Comparison of ENCODE assay signal across 10 cellular contexts in the genomic region with DNA sequence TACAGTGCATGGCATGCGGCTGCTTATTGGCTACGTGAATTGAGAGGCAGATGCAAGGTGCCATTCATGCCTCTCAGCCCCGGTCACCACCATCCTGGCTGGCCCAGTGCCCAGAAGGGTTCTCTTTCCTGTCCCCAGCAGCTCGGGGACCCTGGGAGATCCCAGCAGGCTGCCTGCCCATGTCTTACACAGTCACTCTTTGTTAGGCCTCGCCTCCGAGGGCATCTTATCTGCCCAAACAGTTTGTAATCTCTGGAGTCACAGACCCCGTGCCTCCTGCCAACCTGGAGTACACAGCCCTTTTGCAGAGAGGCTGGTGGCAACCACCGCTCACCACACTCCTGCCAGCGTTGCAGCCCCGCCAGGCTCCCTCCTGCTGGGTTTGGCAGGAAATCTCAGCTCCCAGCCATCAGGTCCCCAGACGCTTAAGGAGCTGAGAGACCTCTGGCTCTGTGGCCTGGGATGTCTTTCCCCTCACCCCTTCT. TPM values are rescaled to one million over a fixed set of nuclear protein-coding genes. Genes with fewer than 3 reads are reported as not detected.
A peak's percentile ranks its signal among the peaks of the same experiment; 100 is the strongest.
DNase-seq lines count a peak whose midpoint lies in the region; ATAC-seq and TF ChIP-seq lines count a peak whose summit lies in the region.
"Had no signal": no experiment of that assay in that cellular context is flagged by ENCODE, and none has a peak within 500 bp of the region (broad histone marks: within the 10 kb centered on the region; RNA-seq: fewer than 3 reads in every experiment).

No MANE protein-coding gene starts in this region.

- TF ChIP-seq EP300 in transverse colon (IDR thresholded peaks at IDR 0.05; ENCODE audit: low read depth), result no peak

- CTCF ChIA-PET in activated CD8-positive, alpha-beta memory T cell treated with anti-CD3 and anti-CD28 coated beads, Interleukin-2, amount 10 ng/mL, durations not matched to agents 7 days and 5 days (lab: Charles Lee), result no interaction called here

- H3K4me1 Mint-ChIP-seq in activated CD8-positive, alpha-beta memory T cell treated with anti-CD3 and anti-CD28 coated beads, Interleukin-2, amount 10 ng/mL, durations not matched to agents 7 days and 5 days, result peaks cover 5% of the 10 kb centered on the region

- no peak overlapping the region for H3K27ac ChIP-seq in RWPE2 (ENCODE audit: poor library complexity, severe bottlenecking)
- H3K27ac ChIP-seq in testis, result no peak overlapping the region
- H3K27ac ChIP-seq in transverse colon, result no peak overlapping the region

- H3K27ac Mint-ChIP-seq in activated CD8-positive, alpha-beta memory T cell treated with anti-CD3 and anti-CD28 coated beads, Interleukin-2, amount 10 ng/mL, durations not matched to agents 7 days and 5 days, result peak overlapping the region; percentile 49

- H3K9me3 Mint-ChIP-seq in activated CD8-positive, alpha-beta memory T cell treated with anti-CD3 and anti-CD28 coated beads, Interleukin-2, amount 10 ng/mL, durations not matched to agents 7 days and 5 days (ENCODE audit: low read depth), result no peaks in the 10 kb centered on the region

- H3K4me1 ChIP-seq in RWPE2 (ENCODE audit: insufficient read depth, poor library complexity, severe bottlenecking) (no peaks in the 10 kb centered on the region), testis (peaks cover 26% of the 10 kb centered on the region), transverse colon (no peaks in the 10 kb centered on the region)

- no peak for DNase-seq in activated CD8-positive, alpha-beta memory T cell treated with anti-CD3 and anti-CD28 coated beads, Interleukin-2, amount 10 ng/mL, durations not matched to agents 7 days and 5 days
- DNase-seq in activated CD8-positive, alpha-beta memory T cell treated with anti-CD3 and anti-CD28 coated beads, Interleukin-2, amount 50 U/mL, for 48 hours, result no peak
- DNase-seq in RWPE2 (ENCODE audit: low spot score) (peak; percentile 55), left cardiac atrium (peak; percentile 65), testis (peak; percentile 90), GOT3 (lab: John Stamatoyannopoulos, UW) (no peak), transverse colon (no peak)
- DNase-seq: stimulated activated CD4-positive, alpha-beta T cell treated with anti-CD3 and anti-CD28 coated beads, Interleukin-12 subunit alpha, Interleukin-12 subunit beta, amount 100 ng/mL, for 4 hours; SW 1271 had no signal

- no peak overlapping the region for H3K4me3 Mint-ChIP-seq in activated CD8-positive, alpha-beta memory T cell treated with anti-CD3 and anti-CD28 coated beads, Interleukin-2, amount 10 ng/mL, durations not matched to agents 7 days and 5 days

- peaks cover 30% of the 10 kb centered on the region for H3K36me3 Mint-ChIP-seq in activated CD8-positive, alpha-beta memory T cell treated with anti-CD3 and anti-CD28 coated beads, Interleukin-2, amount 10 ng/mL, durations not matched to agents 7 days and 5 days

- no peak for ATAC-seq in activated CD8-positive, alpha-beta memory T cell treated with anti-CD3 and anti-CD28 coated beads, Interleukin-2, amount 10 ng/mL, durations not matched to agents 7 days and 5 days
- peak; percentile 26; the same call in 1 of the 3 replicates for ATAC-seq in RWPE2 (ENCODE audit: low read depth)
- peak; percentile 67 to 72 for ATAC-seq in left cardiac atrium
- no peak for ATAC-seq in GM21526 (IDR thresholded peaks at IDR 0.05; ENCODE audit: low FRiP score, unreplicated experiment)

- H3K4me3 ChIP-seq in RWPE2 (ENCODE audit: severe bottlenecking) (no peak overlapping the region), testis (no peak overlapping the region), transverse colon (no peak overlapping the region)

- TF ChIP-seq POLR2A in testis (IDR thresholded peaks at IDR 0.05) (no peak), transverse colon (IDR thresholded peaks at IDR 0.05) (no peak)

- no peak for TF ChIP-seq CTCF in RWPE2 (IDR thresholded peaks at IDR 0.05; ENCODE audit: poor library complexity, severe bottlenecking)
- TF ChIP-seq CTCF in testis (IDR thresholded peaks at IDR 0.05), result no peak
- TF ChIP-seq CTCF in transverse colon (IDR thresholded peaks at IDR 0.05), result no peak

- intact Hi-C loops in left cardiac atrium (cut with DNase I) (no loop called here), testis (cut with DNase I; ENCODE audit: low total_unique reads) (no loop called here), transverse colon (cut with DNase I; ENCODE audit: low total_unique reads) (no loop called here)

- no peaks in the 10 kb centered on the region for H3K27me3 ChIP-seq in RWPE2 (ENCODE audit: insufficient read depth, poor library complexity, severe bottlenecking)
- no peaks in the 10 kb centered on the region for H3K27me3 ChIP-seq in testis
- no peaks in the 10 kb centered on the region for H3K27me3 ChIP-seq in transverse colon

- no peaks in the 10 kb centered on the region for H3K27me3 Mint-ChIP-seq in activated CD8-positive, alpha-beta memory T cell treated with anti-CD3 and anti-CD28 coated beads, Interleukin-2, amount 10 ng/mL, durations not matched to agents 7 days and 5 days

- H3K36me3 ChIP-seq in RWPE2 (ENCODE audit: low read depth) (peaks cover 17% of the 10 kb centered on the region), testis (ENCODE audit: low read depth, missing control alignments) (no peaks in the 10 kb centered on the region), transverse colon (peaks cover 0 to 12% (median 5%) of the 10 kb centered on the region in 4 donors)

- WGBS in testis, 2 donors, result 36 to 57% methylated on average over 11 of the region's 11 CpGs
- WGBS in transverse colon (ENCODE audit: low coverage in 1 of 2), 2 donors, result 49% methylated on average over 11 of the region's 11 CpGs; no CpG with 5 or more reads in 1 of the 2 donors

- H3K9me3 ChIP-seq in RWPE2 (ENCODE audit: severe bottlenecking) (no peaks in the 10 kb centered on the region), testis (no peaks in the 10 kb centered on the region), transverse colon (no peaks in the 10 kb centered on the region)

- in situ Hi-C loops in transverse colon (cut with MboI; ENCODE audit: low pct_ligation_motif_present in 1 of 4, low pct_unique_long_range_greater_than_20kb in 1 of 4, low sequenced_read_pairs in 3 of 4), result no loop called here

RNA-seq across cellular contexts. Expression of gene AK1, which starts 7.0 kb away (rescaled TPM):
- 10 to 100 TPM; 33.6 to 34.3 TPM for total RNA-seq in activated CD8-positive, alpha-beta memory T cell treated with anti-CD3 and anti-CD28 coated beads, Interleukin-2, amount 10 ng/mL, durations not matched to agents 7 days and 5 days
- 100 to 1,000 TPM; 593 to 626 TPM for total RNA-seq in left cardiac atrium
- total RNA-seq in testis, result 100 to 1,000 TPM in 1 of 2 donors, 10 to 100 TPM in 1; 86.7 to 103 TPM
- 154 TPM for polyA plus RNA-seq in testis (ENCODE audit: insufficient read depth, low read depth, low replicate concordance)
- total RNA-seq in transverse colon, result 100 to 1,000 TPM in 1 of 4 donors, 10 to 100 TPM in 3; 24.7 to 110 (median 62.4) TPM

RNA-seq across cellular contexts. Expression of gene ST6GALNAC6, which starts 14.9 kb away (rescaled TPM):
- total RNA-seq in activated CD8-positive, alpha-beta memory T cell treated with anti-CD3 and anti-CD28 coated beads, Interleukin-2, amount 10 ng/mL, durations not matched to agents 7 days and 5 days, result 10 to 100 TPM; 75.7 to 93.5 TPM
- total RNA-seq in left cardiac atrium, result 10 to 100 TPM; 56.7 to 71.7 TPM
- 10 to 100 TPM; 46.3 to 70.3 TPM for total RNA-seq in testis
- 43.0 TPM for polyA plus RNA-seq in testis (ENCODE audit: insufficient read depth, low read depth, low replicate concordance)
- 10 to 100 TPM; 41.0 to 80.4 (median 75.7) TPM for total RNA-seq in transverse colon

RNA-seq across cellular contexts. Expression of gene ENG, which starts 30.0 kb away (rescaled TPM):
- 10 to 100 TPM; 18.4 to 21.3 TPM for total RNA-seq in activated CD8-positive, alpha-beta memory T cell treated with anti-CD3 and anti-CD28 coated beads, Interleukin-2, amount 10 ng/mL, durations not matched to agents 7 days and 5 days
- total RNA-seq in left cardiac atrium (100 to 1,000 TPM; 132 to 392 TPM), testis (100 to 1,000 TPM; 132 to 214 TPM), transverse colon (10 to 100 TPM; 10.6 to 23.9 (median 17.0) TPM)
- 144 TPM for polyA plus RNA-seq in testis (ENCODE audit: insufficient read depth, low read depth, low replicate concordance)

RNA-seq across cellular contexts. Expression of gene ST6GALNAC4, which starts 32.4 kb away (rescaled TPM):
- 10 to 100 TPM; 64.7 to 71.4 TPM for total RNA-seq in activated CD8-positive, alpha-beta memory T cell treated with anti-CD3 and anti-CD28 coated beads, Interleukin-2, amount 10 ng/mL, durations not matched to agents 7 days and 5 days
- total RNA-seq in left cardiac atrium (10 to 100 TPM; 35.8 to 49.9 TPM), testis (10 to 100 TPM; 18.8 to 24.7 TPM), transverse colon (10 to 100 TPM; 16.7 to 66.1 (median 47.3) TPM)
- 10.3 TPM for polyA plus RNA-seq in testis (ENCODE audit: insufficient read depth, low read depth, low replicate concordance)

RNA-seq across cellular contexts. Expression of gene PIP5KL1, which starts 46.1 kb away (rescaled TPM):
- total RNA-seq in activated CD8-positive, alpha-beta memory T cell treated with anti-CD3 and anti-CD28 coated beads, Interleukin-2, amount 10 ng/mL, durations not matched to agents 7 days and 5 days, result 1 to 10 TPM; 1.8 to 2.6 TPM
- total RNA-seq in left cardiac atrium (under 1 TPM; 0.50 to 0.99 TPM), testis (10 to 100 TPM in 1 of 2 donors, 1 to 10 TPM in 1; 8.4 to 10.2 TPM), transverse colon (1 to 10 TPM in 1 of 4 donors, not detected in 3; 4.6 TPM)
- 3.9 TPM for polyA plus RNA-seq in testis (ENCODE audit: insufficient read depth, low read depth, low replicate concordance)

Comparison
In these comparisons a context has a peak if more than half of its experiments do, and no peak if none do; other contexts are left out.
1. ATAC-seq: peak in RWPE2 (single experiment) and left cardiac atrium (2 of 2); none in activated CD8-positive, alpha-beta memory T cell treated with anti-CD3 and anti-CD28 coated beads, Interleukin-2, amount 10 ng/mL, durations not matched to agents 7 days and 5 days (single experiment) and GM21526 (single experiment).
2. DNase-seq: peak in RWPE2 (single experiment), left cardiac atrium (single experiment) and testis (single experiment); none in activated CD8-positive, alpha-beta memory T cell treated with anti-CD3 and anti-CD28 coated beads, Interleukin-2, amount 10 ng/mL, durations not matched to agents 7 days and 5 days (single experiment), activated CD8-positive, alpha-beta memory T cell treated with anti-CD3 and anti-CD28 coated beads, Interleukin-2, amount 50 U/mL, for 48 hours (single experiment), GOT3 (single experiment) and transverse colon (single experiment).
3. RNA of gene AK1, which starts 7.0 kb away (total RNA-seq): 593 to 626 TPM in left cardiac atrium; 86.7 to 103 TPM in testis, 24.7 to 110 TPM in transverse colon and 33.6 to 34.3 TPM in activated CD8-positive, alpha-beta memory T cell treated with anti-CD3 and anti-CD28 coated beads, Interleukin-2, amount 10 ng/mL, durations not matched to agents 7 days and 5 days; every median in the first group is over 4 times any median in the second.
4. RNA of gene ENG, which starts 30.0 kb away (total RNA-seq): 132 to 392 TPM in left cardiac atrium and 132 to 214 TPM in testis; 18.4 to 21.3 TPM in activated CD8-positive, alpha-beta memory T cell treated with anti-CD3 and anti-CD28 coated beads, Interleukin-2, amount 10 ng/mL, durations not matched to agents 7 days and 5 days and 10.6 to 23.9 TPM in transverse colon; every median in the first group is over 4 times any median in the second.